In genomic region chr16:67183284-67183626, GRCh38 we compare ENCODE assay signal across 9 cellular contexts. TPM values are rescaled to one million over a fixed set of nuclear protein-coding genes. Genes with fewer than 3 reads are reported as not detected.
A peak's percentile ranks its signal among the peaks of the same experiment; 100 is the strongest.
DNase-seq lines count a peak whose midpoint lies in the region; ATAC-seq and TF ChIP-seq lines count a peak whose summit lies in the region.
"Had no signal": no experiment of that assay in that cellular context is flagged by ENCODE, and none has a peak within 500 bp of the region (broad histone marks: within the 10 kb centered on the region; RNA-seq: fewer than 3 reads in every experiment).

No MANE protein-coding gene starts in this region.

- DNase-seq in hypothalamus (lab: John Stamatoyannopoulos, UW) (no peak), AG20443 (ENCODE audit: low spot score) (no peak)

- no peak for TF ChIP-seq CTCF in VCaP (conservative IDR thresholded peaks at IDR 0.05)

- H3K9ac ChIP-seq in stomach smooth muscle (ENCODE audit: low read length in 2 of 2), result peak overlapping the region; percentile 79 to 94

- H3K4me1 ChIP-seq in stomach smooth muscle (ENCODE audit: control insufficient read depth, insufficient read depth, low read length), result peaks cover 46% of the 10 kb centered on the region

- no peaks in the 10 kb centered on the region for H3K9me3 ChIP-seq in stomach smooth muscle (ENCODE audit: control insufficient read depth in 2 of 2, low read length in 2 of 2)

- H3K4me3 ChIP-seq in iPS-11a (ENCODE audit: low read depth, low read length) (peak overlapping the region; percentile 95), stomach smooth muscle (ENCODE audit: low read length in 2 of 2) (peak overlapping the region; percentile 75 to 86)

- no peaks in the 10 kb centered on the region for H3K36me3 ChIP-seq in stomach smooth muscle (ENCODE audit: control insufficient read depth in 2 of 2, insufficient read depth in 2 of 2, low read length in 2 of 2)

- H3K27me3 ChIP-seq in stomach smooth muscle (ENCODE audit: control insufficient read depth in 1 of 2, insufficient read depth in 2 of 2, low read length in 2 of 2), result no peaks in the 10 kb centered on the region

- ATAC-seq in esophagus mucosa (no peak), GM18519 (IDR thresholded peaks at IDR 0.05; ENCODE audit: low FRiP score, unreplicated experiment) (no peak)

- peak; percentile 51 for TF ChIP-seq POLR2A in GM19193 (IDR thresholded peaks at IDR 0.05; ENCODE audit: extremely low read depth, insufficient read depth, insufficient read length)

- H3K27ac ChIP-seq in VCaP, result peak overlapping the region; percentile 85
- peak overlapping the region; percentile 92 for H3K27ac ChIP-seq in stomach smooth muscle (ENCODE audit: low read length)

RNA-seq across cellular contexts. Expression of gene MATCAP1, which starts 0.5 kb away (rescaled TPM):
- total RNA-seq in esophagus mucosa, result 7.8 TPM

RNA-seq across cellular contexts. Expression of gene EXOC3L1, which starts 6.7 kb away (rescaled TPM):
- total RNA-seq in esophagus mucosa, result 1.4 TPM
- total RNA-seq: SK-MEL-5 had no signal

RNA-seq across cellular contexts. Expression of gene E2F4, which starts 8.7 kb away (rescaled TPM):
- total RNA-seq in esophagus mucosa, result 36.6 TPM

RNA-seq across cellular contexts. Expression of gene NOL3, which starts 12.9 kb away (rescaled TPM):
- total RNA-seq in esophagus mucosa, result 23.3 TPM

RNA-seq across cellular contexts. Expression of gene ELMO3, which starts 15.7 kb away (rescaled TPM):
- 26.3 TPM for total RNA-seq in esophagus mucosa
